Comparison of ENCODE assay signal across 13 cellular contexts in genomic region chr18:48930926-48931325, GRCh38. TPM values are rescaled to one million over a fixed set of nuclear protein-coding genes. Genes with fewer than 3 reads are reported as not detected.
DNase-seq lines count a peak whose midpoint lies in the region; ATAC-seq and TF ChIP-seq lines count a peak whose summit lies in the region.
"Had no signal": no experiment of that assay in that cellular context is flagged by ENCODE, and none has a peak within 500 bp of the region (broad histone marks: within the 10 kb centered on the region; RNA-seq: fewer than 3 reads in every experiment).

No MANE protein-coding gene starts in this region.

- H3K4me3 ChIP-seq in SK-N-MC (peak overlapping the region; percentile 50), gastroesophageal sphincter (no peak overlapping the region), sigmoid colon (peak overlapping the region in 2 of 4 donors; percentile 18 to 19), PC-3 (ENCODE audit: low read length) (no peak overlapping the region)
- H3K4me3 ChIP-seq: thyroid gland had no signal

- DNase-seq in Calu3 (no peak), SK-N-MC (ENCODE audit: low read depth, low spot score) (no peak), sigmoid colon (no peak), anterior cingulate cortex (lab: John Stamatoyannopoulos, UW) (no peak), PC-3 (no peak)
- DNase-seq: activated CD8-positive, alpha-beta T cell treated with anti-CD3 and anti-CD28 coated beads, Interleukin-2, amount 10 ng/mL, durations not matched to agents 7 days and 5 days; DND-41; NCI-H2029 treated with DMSO at 0.1 percent for 48 hours; stimulated activated CD4-positive, alpha-beta T cell treated with anti-CD3 and anti-CD28 coated beads, Interleukin-2, amount 100 ng/mL, for 24 hours had no signal

- intact Hi-C loops in Calu3 (cut with micrococcal nuclease; ENCODE audit: unreplicated experiment) (no loop called here), sigmoid colon (cut with DNase I) (loop anchor here (2.0 kb wide), 1 partner anchor 14 kb away; no protein-coding TSS in a partner anchor), PC-3 (cut with micrococcal nuclease) (no loop called here)

- TF ChIP-seq CTCF in Calu3 (IDR thresholded peaks at IDR 0.05; ENCODE audit: unreplicated experiment) (no peak), gastroesophageal sphincter (IDR thresholded peaks at IDR 0.05) (no peak), sigmoid colon (IDR thresholded peaks at IDR 0.05) (no peak), PC-3 (conservative IDR thresholded peaks at IDR 0.05; ENCODE audit: low read depth, low read length) (no peak)

- H3K9me3 ChIP-seq in SK-N-MC (ENCODE audit: low read depth, low read length): no peaks in the 10 kb centered on the region
- H3K9me3 ChIP-seq in gastroesophageal sphincter: no peaks in the 10 kb centered on the region
- H3K9me3 ChIP-seq in sigmoid colon: no peaks in the 10 kb centered on the region
- no peaks in the 10 kb centered on the region for H3K9me3 ChIP-seq in PC-3 (ENCODE audit: low read length)
- H3K9me3 ChIP-seq: thyroid gland had no signal

- H3K79me2 ChIP-seq in PC-3 (ENCODE audit: low read length): no peaks in the 10 kb centered on the region

- no peaks in the 10 kb centered on the region for H3K36me3 ChIP-seq in SK-N-MC (ENCODE audit: insufficient read depth, low read length)
- no peaks in the 10 kb centered on the region for H3K36me3 ChIP-seq in gastroesophageal sphincter
- H3K36me3 ChIP-seq in sigmoid colon: no peaks in the 10 kb centered on the region
- H3K36me3 ChIP-seq in PC-3 (ENCODE audit: low read depth, low read length): no peaks in the 10 kb centered on the region
- H3K36me3 ChIP-seq: thyroid gland had no signal

- H3K4me2 ChIP-seq in PC-3 (ENCODE audit: low read length): no peak overlapping the region

- TF ChIP-seq POLR2A in gastroesophageal sphincter (IDR thresholded peaks at IDR 0.05) (no peak), sigmoid colon (IDR thresholded peaks at IDR 0.05) (no peak), GM18505 (IDR thresholded peaks at IDR 0.05; ENCODE audit: borderline replicate concordance, extremely low read depth, insufficient read depth, insufficient read length) (no peak)

- H3K9ac ChIP-seq in SK-N-MC (ENCODE audit: insufficient read length) (no peak overlapping the region), PC-3 (ENCODE audit: low read length) (no peak overlapping the region)

- H3K27me3 ChIP-seq in gastroesophageal sphincter (no peaks in the 10 kb centered on the region), sigmoid colon (no peaks in the 10 kb centered on the region), PC-3 (ENCODE audit: low read length) (no peaks in the 10 kb centered on the region)
- H3K27me3 ChIP-seq: thyroid gland had no signal

- H3F3A ChIP-seq in PC-3 (ENCODE audit: low read length, unreplicated experiment): no peaks in the 10 kb centered on the region

- H3K9me2 ChIP-seq in PC-3 (replicated peaks; ENCODE audit: low read length): no peaks in the 10 kb centered on the region

- WGBS in gastroesophageal sphincter (ENCODE audit: low coverage in 1 of 2), 2 donors: 58 to 70% methylated on average over 2 to 3 of the region's 3 CpGs
- WGBS in sigmoid colon, 2 donors: 35 to 61% methylated on average over 3 of the region's 3 CpGs

- no TSS peak for BruUV-seq in Calu3 (replicated peaks; lab: Mats Ljungman, UMichigan)
- no TSS peak for BruUV-seq in PC-3 (replicated peaks; lab: Mats Ljungman, UMichigan)

- peaks cover 42% of the 10 kb centered on the region for H3K36me3 Mint-ChIP-seq in Calu3 (ENCODE audit: insufficient read depth, unreplicated experiment)

- TF ChIP-seq EP300 in gastroesophageal sphincter (IDR thresholded peaks at IDR 0.05) (no peak), sigmoid colon (IDR thresholded peaks at IDR 0.05) (no peak)

- H3K4me1 ChIP-seq in gastroesophageal sphincter (peaks cover 38 to 100% (median 87%) of the 10 kb centered on the region in 3 donors), sigmoid colon (peaks cover 0 to 100% (median 100%) of the 10 kb centered on the region in 4 donors), PC-3 (ENCODE audit: insufficient read depth, low read length) (no peaks in the 10 kb centered on the region)

- H3K27ac ChIP-seq in SK-N-MC: peak overlapping the region; percentile 93
- peak overlapping the region; percentile 36 to 98 (median 92) for H3K27ac ChIP-seq in gastroesophageal sphincter
- H3K27ac ChIP-seq in sigmoid colon: peak overlapping the region; percentile 87 to 96 (median 90)
- no peak overlapping the region for H3K27ac ChIP-seq in PC-3 (ENCODE audit: low read length)

- H3K4me3 Mint-ChIP-seq in Calu3 (ENCODE audit: low read depth, unreplicated experiment): peak overlapping the region; percentile 65
- H3K4me3 Mint-ChIP-seq: activated CD8-positive, alpha-beta T cell treated with anti-CD3 and anti-CD28 coated beads, Interleukin-2, amount 10 ng/mL, durations not matched to agents 7 days and 5 days had no signal

- CTCF ChIA-PET in Calu3 (lab: Charles Lee) (no interaction called here), PC-3 (lab: Charles Lee) (no interaction called here)

- POLR2A ChIA-PET in PC-3 (lab: Charles Lee; ENCODE audit: unreplicated experiment): no interaction called here

- ATAC-seq in gastroesophageal sphincter: no peak
- no peak for ATAC-seq in HG03520 (IDR thresholded peaks at IDR 0.05; ENCODE audit: unreplicated experiment)
- ATAC-seq in GM18505 (IDR thresholded peaks at IDR 0.05; ENCODE audit: unreplicated experiment): no peak
- ATAC-seq in PC-3: no peak
- ATAC-seq: activated CD8-positive, alpha-beta T cell treated with anti-CD3 and anti-CD28 coated beads, Interleukin-2, amount 10 ng/mL, durations not matched to agents 7 days and 5 days had no signal

- no peak overlapping the region for H2AFZ ChIP-seq in PC-3 (ENCODE audit: low read length)

- H3K27me3 Mint-ChIP-seq in Calu3 (ENCODE audit: unreplicated experiment): no peaks in the 10 kb centered on the region

- H3K4me1 Mint-ChIP-seq in Calu3 (ENCODE audit: low read depth, unreplicated experiment): peaks cover 91% of the 10 kb centered on the region

- H3K9me3 Mint-ChIP-seq in Calu3 (ENCODE audit: low read depth, unreplicated experiment): no peaks in the 10 kb centered on the region

- no peaks in the 10 kb centered on the region for H4K20me1 ChIP-seq in PC-3 (ENCODE audit: low read length)

- peak overlapping the region; percentile 85 for H3K27ac Mint-ChIP-seq in Calu3 (ENCODE audit: unreplicated experiment)

RNA-seq across cellular contexts. Expression of gene SMAD7, which starts 19.8 kb away (rescaled TPM):
- total RNA-seq in Calu3 (2022) (11.2 and 13.7 TPM in 2 replicates), gastroesophageal sphincter (10 to 100 TPM; 41.2 to 76.0 (median 55.2) TPM), sigmoid colon (10 to 100 TPM; 13.2 to 29.1 (median 21.5) TPM), PC-3 (2014; rRNA removed) (7.9 and 9.4 TPM in 2 replicates)
- polyA plus RNA-seq in sigmoid colon: 10 to 100 TPM; 16.8 to 19.0 (median 18.3) TPM
